ENCODE assay signal across 19 cellular contexts in the genomic region with DNA sequence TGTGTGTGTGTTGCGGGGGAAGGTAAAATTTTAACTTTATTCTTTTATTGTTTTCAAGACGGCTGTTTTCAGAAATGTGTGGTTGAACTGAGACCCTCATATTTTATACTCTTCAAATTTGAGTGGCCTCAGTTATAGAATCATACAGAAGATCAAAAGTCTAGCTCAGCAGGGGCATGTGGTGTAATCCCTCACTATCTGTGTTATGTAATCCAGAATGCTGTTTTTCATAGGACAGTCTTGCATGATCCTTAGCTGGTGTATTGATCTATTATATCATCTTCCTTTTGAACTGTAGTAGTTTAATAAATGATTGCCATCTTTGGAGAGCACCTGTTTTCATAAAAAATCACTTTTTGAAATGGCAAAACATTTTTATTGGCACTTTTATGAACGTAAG. TPM values are rescaled to one million over a fixed set of nuclear protein-coding genes. Genes with fewer than 3 reads are reported as not detected.
DNase-seq lines count a peak whose midpoint lies in the region; ATAC-seq and TF ChIP-seq lines count a peak whose summit lies in the region.
"Had no signal": no experiment of that assay in that cellular context is flagged by ENCODE, and none has a peak within 500 bp of the region (broad histone marks: within the 10 kb centered on the region; RNA-seq: fewer than 3 reads in every experiment).

No MANE protein-coding gene starts in this region.

- no peak for TF ChIP-seq CTCF in DND-41 (IDR thresholded peaks at IDR 0.05; ENCODE audit: borderline replicate concordance, extremely low read depth, low read length, poor library complexity, severe bottlenecking)
- no peak for TF ChIP-seq CTCF in Loucy (conservative IDR thresholded peaks at IDR 0.05; ENCODE audit: low read length)
- no peak for TF ChIP-seq CTCF in epithelial cell of esophagus (IDR thresholded peaks at IDR 0.05; ENCODE audit: insufficient read depth, low read depth, low read length, missing control alignments)
- no peak for TF ChIP-seq CTCF in neural progenitor cell (IDR thresholded peaks at IDR 0.05)
- TF ChIP-seq CTCF in osteocyte (IDR thresholded peaks at IDR 0.05) = no peak

- peaks cover 15% of the 10 kb centered on the region for H3K27me3 ChIP-seq in DND-41 (ENCODE audit: insufficient read depth, low read length, poor library complexity)
- no peaks in the 10 kb centered on the region for H3K27me3 ChIP-seq in Loucy (ENCODE audit: insufficient read depth, low read length, poor library complexity, severe bottlenecking)
- no peaks in the 10 kb centered on the region for H3K27me3 ChIP-seq in neural progenitor cell
- H3K27me3 ChIP-seq: uterus had no signal

- H3K36me3 Mint-ChIP-seq in neural progenitor cell (no peaks in the 10 kb centered on the region), osteocyte (ENCODE audit: unreplicated experiment) (no peaks in the 10 kb centered on the region)

- H3K4me3 ChIP-seq in DND-41 (ENCODE audit: low read depth in 1 of 2, low read length in 2 of 2) (no peak overlapping the region), Loucy (ENCODE audit: low read length, poor library complexity, severe bottlenecking) (peak overlapping the region; percentile 94), epithelial cell of esophagus (ENCODE audit: low read length) (no peak overlapping the region), neural progenitor cell (peak overlapping the region; percentile 89)

- H3K27ac Mint-ChIP-seq in neural progenitor cell (no peak overlapping the region), osteocyte (ENCODE audit: unreplicated experiment) (no peak overlapping the region)
- H3K27ac Mint-ChIP-seq: dendritic cell treated with granulocyte-macrophage colony-stimulating factor and Interleukin-4, amounts not matched to agents 40 ng/mL and 50 ng/mL, for 4 days had no signal

- no peak overlapping the region for H3K27ac ChIP-seq in DND-41 (ENCODE audit: low read length)
- no peak overlapping the region for H3K27ac ChIP-seq in neural progenitor cell
- H3K27ac ChIP-seq: WERI-Rb-1 had no signal

- H3K36me3 ChIP-seq in DND-41 (ENCODE audit: insufficient read depth, low read length) (no peaks in the 10 kb centered on the region), Loucy (ENCODE audit: insufficient read depth, low read length) (no peaks in the 10 kb centered on the region), neural progenitor cell (no peaks in the 10 kb centered on the region)
- H3K36me3 ChIP-seq: uterus, WERI-Rb-1 had no signal

- H3K79me2 ChIP-seq in DND-41 (ENCODE audit: insufficient read depth, low read length) = no peaks in the 10 kb centered on the region
- H3K79me2 ChIP-seq in Loucy (ENCODE audit: insufficient read depth, low read length) = peaks cover 50% of the 10 kb centered on the region
- H3K79me2 ChIP-seq in neural progenitor cell (ENCODE audit: low read depth) = peaks cover 59% of the 10 kb centered on the region

- H3K4me1 ChIP-seq in DND-41 (ENCODE audit: insufficient read depth, low read length) (peaks cover 44% of the 10 kb centered on the region), Loucy (ENCODE audit: insufficient read depth, low read length, poor library complexity, severe bottlenecking) (peaks cover 44% of the 10 kb centered on the region), neural progenitor cell (peaks cover 43% of the 10 kb centered on the region)
- H3K4me1 ChIP-seq: uterus had no signal

- no peaks in the 10 kb centered on the region for H4K20me1 ChIP-seq in DND-41 (ENCODE audit: insufficient read depth, low read length)
- H4K20me1 ChIP-seq in Loucy (ENCODE audit: insufficient read depth, low read length, poor library complexity, severe bottlenecking) = peaks cover 4% of the 10 kb centered on the region
- no peaks in the 10 kb centered on the region for H4K20me1 ChIP-seq in neural progenitor cell (ENCODE audit: low read depth)

- no peaks in the 10 kb centered on the region for H3K9me2 ChIP-seq in Loucy (replicated peaks; ENCODE audit: low read depth, low read length)

- H3K4me2 ChIP-seq in DND-41 (ENCODE audit: insufficient read depth, low read length) = peak overlapping the region; percentile 72
- peak overlapping the region; percentile 79 for H3K4me2 ChIP-seq in Loucy (ENCODE audit: low read depth, low read length, poor library complexity, severe bottlenecking)
- peak overlapping the region; percentile 93 for H3K4me2 ChIP-seq in neural progenitor cell

- no peak for ATAC-seq in DND-41 (ENCODE audit: insufficient read depth, low read depth)
- ATAC-seq: HCT116; stimulated activated naive CD8-positive, alpha-beta T cell treated with anti-CD3 and anti-CD28 coated beads, Interleukin-15, Interleukin-2, amounts not matched to agents 100 U/mL and 50 U/mL, for 24 hours had no signal

- H3K4me1 Mint-ChIP-seq in neural progenitor cell (peaks cover 48% of the 10 kb centered on the region), osteocyte (ENCODE audit: unreplicated experiment) (peaks cover 44% of the 10 kb centered on the region)

- H3K27me3 Mint-ChIP-seq in neural progenitor cell (ENCODE audit: insufficient read depth, low read depth) (peaks cover 4% of the 10 kb centered on the region), osteocyte (ENCODE audit: unreplicated experiment) (no peaks in the 10 kb centered on the region)

- H3K9me3 Mint-ChIP-seq in neural progenitor cell (no peaks in the 10 kb centered on the region), osteocyte (ENCODE audit: unreplicated experiment) (no peaks in the 10 kb centered on the region)
- H3K9me3 Mint-ChIP-seq: dendritic cell treated with granulocyte-macrophage colony-stimulating factor and Interleukin-4, amounts not matched to agents 40 ng/mL and 50 ng/mL, for 4 days had no signal

- DNase-seq in DND-41 (no peak), epithelial cell of esophagus (ENCODE audit: low read depth) (peak; percentile 5), neural progenitor cell (ENCODE audit: low spot score) (no peak), activated gamma-delta T cell (lab: John Stamatoyannopoulos, UW) (no peak), osteocyte (ENCODE audit: extremely low spot score, unreplicated experiment) (no peak), OCI-M1 (lab: John Stamatoyannopoulos, UW) (no peak)
- DNase-seq: activated CD8-positive, alpha-beta memory T cell treated with anti-CD3 and anti-CD28 coated beads for 24 hours; amygdala; KG1; NCI-H146; NCI-H446 treated with DMSO at 0.1 percent for 48 hours; occipital lobe; small intestine; stimulated activated naive CD8-positive, alpha-beta T cell treated with anti-CD3 and anti-CD28 coated beads, Interleukin-15, Interleukin-2, amounts not matched to agents 100 U/mL and 50 U/mL, for 24 hours; uterus; WERI-Rb-1 had no signal

- H3K9me3 ChIP-seq in DND-41 (ENCODE audit: insufficient read depth, low read length, severe bottlenecking) (no peaks in the 10 kb centered on the region), Loucy (ENCODE audit: insufficient read depth, low read depth, low read length) (no peaks in the 10 kb centered on the region), neural progenitor cell (ENCODE audit: low read depth) (no peaks in the 10 kb centered on the region)
- H3K9me3 ChIP-seq: uterus had no signal

- H3K4me3 Mint-ChIP-seq in neural progenitor cell = peak overlapping the region; percentile 97
- H3K4me3 Mint-ChIP-seq in osteocyte (ENCODE audit: unreplicated experiment) = no peak overlapping the region
- H3K4me3 Mint-ChIP-seq: dendritic cell treated with granulocyte-macrophage colony-stimulating factor and Interleukin-4, amounts not matched to agents 40 ng/mL and 50 ng/mL, for 4 days had no signal

- H3K9ac ChIP-seq in DND-41 (ENCODE audit: low read depth, low read length) (no peak overlapping the region), Loucy (ENCODE audit: low read depth, low read length, poor library complexity, severe bottlenecking) (peak overlapping the region; percentile 79), neural progenitor cell (no peak overlapping the region)

- H3F3A ChIP-seq in Loucy (ENCODE audit: low read depth) (0 out of 2 replicates have a peak, but pooled peaks cover 5% of the 10 kb centered on the region), neural progenitor cell (ENCODE audit: low read depth) (peaks cover 22% of the 10 kb centered on the region)

- no peak overlapping the region for H2AFZ ChIP-seq in DND-41 (ENCODE audit: low read depth, low read length)
- no peak overlapping the region for H2AFZ ChIP-seq in Loucy (ENCODE audit: low read length)
- no peak overlapping the region for H2AFZ ChIP-seq in neural progenitor cell (replicated peaks)

RNA-seq across cellular contexts. Expression of gene PLCB4, which starts 1.4 kb away (rescaled TPM):
- 17.7 and 20.6 TPM in 2 replicates for total RNA-seq in neural progenitor cell (ENCODE audit: low replicate concordance)
- total RNA-seq in osteocyte = 5.1 and 5.3 TPM in 2 replicates

Comparison
In these comparisons a context has a peak if more than half of its experiments do, and no peak if none do; other contexts are left out.
1. H3K4me3 ChIP-seq: peak in Loucy (single experiment) and neural progenitor cell (single experiment); none in DND-41 (0 of 2) and epithelial cell of esophagus (single experiment).
2. Peak in every context shown above with its lines, with median percentiles within 50 percentile points of each other: H3K4me2 ChIP-seq.